In genomic region chr19:19847781-19848180, GRCh38 we compare ENCODE assay signal across 38 cellular contexts.
"Had no signal": no experiment of that assay in that cellular context is flagged by ENCODE, and none has a peak within 500 bp of the region (broad histone marks: within the 10 kb centered on the region; RNA-seq: fewer than 3 reads in every experiment).

No MANE protein-coding gene starts in this region.

- H3K4me1 Mint-ChIP-seq: activated naive CD4-positive, alpha-beta T cell treated with anti-CD3 and anti-CD28 coated beads, Interleukin-2, amount 10 ng/mL, durations not matched to agents 7 days and 5 days; activated naive CD4-positive, alpha-beta T cell treated with anti-CD3 and anti-CD28 coated beads, Interleukin-2, amount 50 U/mL, for 24 hours; activated naive CD8-positive, alpha-beta T cell treated with anti-CD3 and anti-CD28 coated beads for 36 hours; activated naive CD8-positive, alpha-beta T cell treated with anti-CD3 and anti-CD28 coated beads, Interleukin-2, amount 10 ng/mL, durations not matched to agents 7 days and 5 days; activated naive CD8-positive, alpha-beta T cell treated with anti-CD3 and anti-CD28 coated beads, Interleukin-2, amount 50 U/mL, for 24 hours; activated T-helper 17 cell treated with anti-CD3 and anti-CD28 coated beads, Interleukin-2, amount 50 U/mL, for 72 hours; brain; central memory CD8-positive, alpha-beta T cell had no signal

- H3K4me1 ChIP-seq: adrenal gland, ascending aorta, body of pancreas, breast epithelium had no signal

- H3K36me3 Mint-ChIP-seq: brain had no signal

- H3K27ac Mint-ChIP-seq: activated naive CD4-positive, alpha-beta T cell treated with anti-CD3 and anti-CD28 coated beads for 36 hours; activated naive CD4-positive, alpha-beta T cell treated with anti-CD3 and anti-CD28 coated beads, Interleukin-2, amount 10 ng/mL, durations not matched to agents 7 days and 5 days; activated naive CD4-positive, alpha-beta T cell treated with anti-CD3 and anti-CD28 coated beads, Interleukin-2, amount 50 U/mL, for 24 hours; activated naive CD4-positive, alpha-beta T cell treated with anti-CD3 and anti-CD28 coated beads, Interleukin-2, amount 50 U/mL, for 72 hours; activated naive CD8-positive, alpha-beta T cell; activated naive CD8-positive, alpha-beta T cell treated with anti-CD3 and anti-CD28 coated beads for 36 hours; activated naive CD8-positive, alpha-beta T cell treated with anti-CD3 and anti-CD28 coated beads, Interleukin-2, amount 10 ng/mL, durations not matched to agents 7 days and 5 days; activated naive CD8-positive, alpha-beta T cell treated with anti-CD3 and anti-CD28 coated beads, Interleukin-2, amount 50 U/mL, for 24 hours; activated T-cell treated with anti-CD3 and anti-CD28 coated beads, Interleukin-2, amount 50 U/mL, for 24 hours; activated T-cell treated with anti-CD3 and anti-CD28 coated beads, Interleukin-2, amount 50 U/mL, for 72 hours; activated T-helper 1 cell treated with anti-CD3 and anti-CD28 coated beads, Interleukin-12 subunit alpha, Interleukin-12 subunit beta, Interleukin-2, Interleukin-4 antibody, amounts not matched to agents 30 ng/mL and 10 ng/mL and 1 ng/mL, durations not matched to agents 14 hours and 24 hours and 36 hours; activated T-helper 17 cell treated with anti-CD3 and anti-CD28 coated beads, Interleukin-2, amount 50 U/mL, for 72 hours; activated T-helper 2 cell treated with anti-CD3 and anti-CD28 coated beads, Interferon-gamma antibody, Interleukin-2, Interleukin-4, amounts not matched to agents 10 μg/mL and 5 μg/mL and 100 μg/mL, durations not matched to agents 14 hours and 24 hours and 36 hours; brain had no signal

- H3K4me3 Mint-ChIP-seq: activated naive CD4-positive, alpha-beta T cell treated with anti-CD3 and anti-CD28 coated beads for 36 hours; activated naive CD4-positive, alpha-beta T cell treated with anti-CD3 and anti-CD28 coated beads, Interleukin-2, amount 10 ng/mL, durations not matched to agents 7 days and 5 days; activated naive CD4-positive, alpha-beta T cell treated with anti-CD3 and anti-CD28 coated beads, Interleukin-2, amount 50 U/mL, for 24 hours; activated naive CD8-positive, alpha-beta T cell; activated naive CD8-positive, alpha-beta T cell treated with anti-CD3 and anti-CD28 coated beads for 36 hours; activated naive CD8-positive, alpha-beta T cell treated with anti-CD3 and anti-CD28 coated beads, Interleukin-2, amount 10 ng/mL, durations not matched to agents 7 days and 5 days; activated naive CD8-positive, alpha-beta T cell treated with anti-CD3 and anti-CD28 coated beads, Interleukin-2, amount 50 U/mL, for 24 hours; activated T-cell treated with anti-CD3 and anti-CD28 coated beads, Interleukin-2, amount 50 U/mL, for 24 hours; activated T-cell treated with anti-CD3 and anti-CD28 coated beads, Interleukin-2, amount 50 U/mL, for 4 hours; activated T-cell treated with anti-CD3 and anti-CD28 coated beads, Interleukin-2, amount 50 U/mL, for 72 hours; activated T-helper 1 cell treated with anti-CD3 and anti-CD28 coated beads, Interleukin-12 subunit alpha, Interleukin-12 subunit beta, Interleukin-2, Interleukin-4 antibody, amounts not matched to agents 30 ng/mL and 10 ng/mL and 1 ng/mL, durations not matched to agents 14 hours and 24 hours and 36 hours; activated T-helper 17 cell treated with anti-CD3 and anti-CD28 coated beads, Interleukin-2, amount 50 U/mL, for 72 hours; brain; central memory CD8-positive, alpha-beta T cell had no signal

- H3K36me3 ChIP-seq: adrenal gland, ascending aorta, brain microvascular endothelial cell, breast epithelium, cardiac muscle cell had no signal

- DNase-seq: activated effector memory CD4-positive, alpha-beta T cell treated with anti-CD3 and anti-CD28 coated beads, Interleukin-2, amount 50 U/mL, for 16 hours; activated effector memory CD4-positive, alpha-beta T cell treated with Interleukin-2 at 50 U/mL for 16 hours; activated gamma-delta T cell; activated gamma-delta T cell treated with Interleukin-2 at 50 U/mL for 16 hours; activated naive CD4-positive, alpha-beta T cell; activated naive CD4-positive, alpha-beta T cell treated with anti-CD3 and anti-CD28 coated beads for 36 hours; activated naive CD4-positive, alpha-beta T cell treated with anti-CD3 and anti-CD28 coated beads, Interleukin-2, amount 10 ng/mL, durations not matched to agents 7 days and 5 days; activated naive CD4-positive, alpha-beta T cell treated with anti-CD3 and anti-CD28 coated beads, Interleukin-2, amount 50 U/mL, for 16 hours; activated naive CD4-positive, alpha-beta T cell treated with Interleukin-2 at 50 U/mL for 16 hours; activated naive CD8-positive, alpha-beta T cell treated with anti-CD3 and anti-CD28 coated beads for 36 hours; activated naive CD8-positive, alpha-beta T cell treated with anti-CD3 and anti-CD28 coated beads, Interleukin-2, amount 10 ng/mL, durations not matched to agents 7 days and 5 days; activated naive CD8-positive, alpha-beta T cell treated with anti-CD3 and anti-CD28 coated beads, Interleukin-2, amount 50 U/mL, for 24 hours; activated T-cell treated with anti-CD3 and anti-CD28 coated beads, Interleukin-2, amount 50 U/mL, for 1 hour; activated T-cell treated with anti-CD3 and anti-CD28 coated beads, Interleukin-2, amount 50 U/mL, for 24 hours; activated T-cell treated with anti-CD3 and anti-CD28 coated beads, Interleukin-2, amount 50 U/mL, for 4 hours; activated T-cell treated with anti-CD3 and anti-CD28 coated beads, Interleukin-2, amount 50 U/mL, for 48 hours; activated T-cell treated with anti-CD3 and anti-CD28 coated beads, Interleukin-2, amount 50 U/mL, for 72 hours; adrenal gland; amniotic stem cell; amygdala; anterior cingulate cortex; aorta; body of pancreas; brain microvascular endothelial cell; caudate nucleus; central memory CD4-positive, alpha-beta T cell; cerebellar nuclear complex had no signal

- H3K4me3 ChIP-seq: adrenal gland, ascending aorta, body of pancreas, breast epithelium, cardiac muscle cell had no signal

- H3K27ac ChIP-seq: adrenal gland, ascending aorta, body of pancreas, brain microvascular endothelial cell, breast epithelium, cardiac muscle cell had no signal

- H3K27me3 ChIP-seq: adrenal gland, ascending aorta, body of pancreas, brain microvascular endothelial cell, breast epithelium, cardiac muscle cell had no signal

- H3K27me3 Mint-ChIP-seq: activated naive CD4-positive, alpha-beta T cell treated with anti-CD3 and anti-CD28 coated beads, Interleukin-2, amount 10 ng/mL, durations not matched to agents 7 days and 5 days; activated naive CD4-positive, alpha-beta T cell treated with anti-CD3 and anti-CD28 coated beads, Interleukin-2, amount 50 U/mL, for 24 hours; activated naive CD8-positive, alpha-beta T cell; activated naive CD8-positive, alpha-beta T cell treated with anti-CD3 and anti-CD28 coated beads for 36 hours; activated naive CD8-positive, alpha-beta T cell treated with anti-CD3 and anti-CD28 coated beads, Interleukin-2, amount 10 ng/mL, durations not matched to agents 7 days and 5 days; activated naive CD8-positive, alpha-beta T cell treated with anti-CD3 and anti-CD28 coated beads, Interleukin-2, amount 50 U/mL, for 24 hours; activated T-cell treated with anti-CD3 and anti-CD28 coated beads, Interleukin-2, amount 50 U/mL, for 24 hours; activated T-helper 17 cell treated with anti-CD3 and anti-CD28 coated beads, Interleukin-2, amount 50 U/mL, for 72 hours; central memory CD8-positive, alpha-beta T cell had no signal

- H3K9me3 ChIP-seq: adrenal gland, ascending aorta, body of pancreas, breast epithelium had no signal

- ATAC-seq: activated naive CD4-positive, alpha-beta T cell treated with anti-CD3 and anti-CD28 coated beads, Interleukin-2, amount 50 U/mL, for 72 hours; activated naive CD8-positive, alpha-beta T cell treated with anti-CD3 and anti-CD28 coated beads, Interleukin-2, amount 50 U/mL, for 24 hours; activated T-cell treated with anti-CD3 and anti-CD28 coated beads, Interleukin-2, amount 50 U/mL, for 4 hours; activated T-cell treated with anti-CD3 and anti-CD28 coated beads, Interleukin-2, amount 50 U/mL, for 72 hours; activated T-helper 17 cell treated with anti-CD3 and anti-CD28 coated beads, Interleukin-2, amount 50 U/mL, for 72 hours; body of pancreas had no signal
